ENCODE assay signal across 33 cellular contexts in genomic region chr10:47368431-47369180, GRCh38. TPM values are rescaled to one million over a fixed set of nuclear protein-coding genes. Genes with fewer than 3 reads are reported as not detected.
A peak's percentile ranks its signal among the peaks of the same experiment; 100 is the strongest.
DNase-seq lines count a peak whose midpoint lies in the region; ATAC-seq, FAIRE-seq and TF ChIP-seq lines count a peak whose summit lies in the region.
"Had no signal": no experiment of that assay in that cellular context is flagged by ENCODE, and none has a peak within 500 bp of the region (broad histone marks: within the 10 kb centered on the region; RNA-seq: fewer than 3 reads in every experiment).

No MANE protein-coding gene starts in this region.

- no peaks in the 10 kb centered on the region for H3K36me3 Mint-ChIP-seq in stimulated activated memory B cell treated with anti-CD40 and anti-IgM and Interleukin-4, amounts not matched to agents 10 μg/mL and 1 μg/mL and 100 μg/mL, for 72 hours
- no peaks in the 10 kb centered on the region for H3K36me3 Mint-ChIP-seq in activated CD4-positive, alpha-beta T cell treated with anti-CD3 and anti-CD28 coated beads, Interleukin-2, amount 10 ng/mL, durations not matched to agents 24 days and 14 days (ENCODE audit: low read depth)
- H3K36me3 Mint-ChIP-seq: naive B cell; stimulated activated naive B cell treated with anti-CD40 and anti-IgM and Interleukin-4, amounts not matched to agents 10 μg/mL and 1 μg/mL and 100 μg/mL, for 72 hours had no signal

- intact Hi-C loops in kidney (cut with DNase I): no loop called here
- intact Hi-C loops in activated CD4-positive, alpha-beta T cell treated with anti-CD3 and anti-CD28 coated beads, Interleukin-2, amount 10 ng/mL, durations not matched to agents 24 days and 14 days (cut with micrococcal nuclease): no loop called here

- H3K27ac ChIP-seq in BLaER1 treated with 17β-estradiol and CSF1 and Interleukin-3, amounts not matched to agents 10 nM and 100 nM: no peak overlapping the region
- H3K27ac ChIP-seq in kidney (ENCODE audit: low read depth in 2 of 2, low read length in 2 of 2): no peak overlapping the region
- H3K27ac ChIP-seq: adrenal gland, esophagus muscularis mucosa, vagina had no signal

- peaks cover 0 to 50% (median 29%) of the 10 kb centered on the region in 10 experiments; a peak in 19 of 20 replicates for H3K4me1 ChIP-seq in BLaER1 treated with 17β-estradiol and CSF1 and Interleukin-3, amounts not matched to agents 10 nM and 100 nM
- H3K4me1 ChIP-seq in kidney (ENCODE audit: control insufficient read depth in 1 of 2, insufficient read depth in 1 of 2, low read depth in 1 of 2, low read length in 2 of 2): peaks cover 5 to 8% of the 10 kb centered on the region in 2 donors
- H3K4me1 ChIP-seq: adrenal gland, esophagus muscularis mucosa, vagina had no signal

- no peak overlapping the region for H3K4me3 Mint-ChIP-seq in stimulated activated memory B cell treated with anti-CD40 and anti-IgM and Interleukin-4, amounts not matched to agents 10 μg/mL and 1 μg/mL and 100 μg/mL, for 72 hours
- no peak overlapping the region for H3K4me3 Mint-ChIP-seq in activated CD4-positive, alpha-beta T cell treated with anti-CD3 and anti-CD28 coated beads, Interleukin-2, amount 10 ng/mL, durations not matched to agents 24 days and 14 days
- H3K4me3 Mint-ChIP-seq: activated T-cell treated with anti-CD3 and anti-CD28 coated beads, Interleukin-2, amount 50 U/mL, for 72 hours; central memory CD8-positive, alpha-beta T cell; naive B cell; stimulated activated naive B cell treated with anti-CD40 and anti-IgM and Interleukin-4, amounts not matched to agents 10 μg/mL and 1 μg/mL and 100 μg/mL, for 72 hours; T-helper 2 cell treated with Interferon-gamma antibody and Interleukin-4, amounts not matched to agents 5 μg/mL and 100 μg/mL, for 36 hours had no signal

- peaks cover 6% of the 10 kb centered on the region for H3K27me3 Mint-ChIP-seq in stimulated activated memory B cell treated with anti-CD40 and anti-IgM and Interleukin-4, amounts not matched to agents 10 μg/mL and 1 μg/mL and 100 μg/mL, for 72 hours
- H3K27me3 Mint-ChIP-seq in activated CD4-positive, alpha-beta T cell treated with anti-CD3 and anti-CD28 coated beads, Interleukin-2, amount 10 ng/mL, durations not matched to agents 24 days and 14 days: peaks cover 2% of the 10 kb centered on the region

- no peaks in the 10 kb centered on the region for H3K9me3 ChIP-seq in BLaER1 treated with 17β-estradiol and CSF1 and Interleukin-3, amounts not matched to agents 10 nM and 100 nM (replicated peaks in 1 of 11)
- no peaks in the 10 kb centered on the region for H3K9me3 ChIP-seq in kidney (ENCODE audit: control insufficient read depth in 1 of 2, low read length in 2 of 2)
- H3K9me3 ChIP-seq: adrenal gland, Caco-2, esophagus muscularis mucosa, vagina had no signal

- peak; percentile 52 for DNase-seq in G401 (ENCODE audit: low spot score)
- DNase-seq in kidney: peak; percentile 66
- no peak for DNase-seq in NOMO-1 treated with dmso at 0.1 percent for 144 hours (lab: John Stamatoyannopoulos, UW; ENCODE audit: unreplicated experiment)
- DNase-seq in activated CD4-positive, alpha-beta T cell treated with anti-CD3 and anti-CD28 coated beads, Interleukin-2, amount 10 ng/mL, durations not matched to agents 24 days and 14 days: no peak
- DNase-seq: activated naive CD4-positive, alpha-beta T cell treated with Interleukin-2 at 50 U/mL for 16 hours; activated T-cell treated with anti-CD3 and anti-CD28 coated beads, Interleukin-2, amount 50 U/mL, for 72 hours; foreskin fibroblast; midbrain; naive B cell; NCI-H1048; stimulated activated naive B cell treated with anti-CD40 and anti-IgM and Interleukin-4, amounts not matched to agents 10 μg/mL and 1 μg/mL and 100 μg/mL, for 72 hours had no signal

- no peaks in the 10 kb centered on the region for H3K36me3 ChIP-seq in BLaER1 treated with 17β-estradiol and CSF1 and Interleukin-3, amounts not matched to agents 10 nM and 100 nM
- H3K36me3 ChIP-seq in kidney (ENCODE audit: control insufficient read depth in 1 of 2, insufficient read depth in 2 of 2, low read length in 2 of 2): no peaks in the 10 kb centered on the region
- H3K36me3 ChIP-seq: adrenal gland, esophagus muscularis mucosa, vagina had no signal

- in situ Hi-C loops in G401 (cut with HindIII; ENCODE audit: low sequenced_read_pairs): no loop called here

- TF ChIP-seq CTCF in kidney (IDR thresholded peaks at IDR 0.05; ENCODE audit: borderline replicate concordance, extremely low read depth, insufficient read depth): no peak

- H3K27ac Mint-ChIP-seq in stimulated activated memory B cell treated with anti-CD40 and anti-IgM and Interleukin-4, amounts not matched to agents 10 μg/mL and 1 μg/mL and 100 μg/mL, for 72 hours: no peak overlapping the region
- no peak overlapping the region for H3K27ac Mint-ChIP-seq in activated CD4-positive, alpha-beta T cell treated with anti-CD3 and anti-CD28 coated beads, Interleukin-2, amount 10 ng/mL, durations not matched to agents 24 days and 14 days
- H3K27ac Mint-ChIP-seq: activated T-cell treated with anti-CD3 and anti-CD28 coated beads, Interleukin-2, amount 50 U/mL, for 72 hours; naive B cell; stimulated activated naive B cell treated with anti-CD40 and anti-IgM and Interleukin-4, amounts not matched to agents 10 μg/mL and 1 μg/mL and 100 μg/mL, for 72 hours; T-helper 2 cell treated with Interferon-gamma antibody and Interleukin-4, amounts not matched to agents 5 μg/mL and 100 μg/mL, for 36 hours had no signal

- H4K20me1 ChIP-seq in BLaER1 treated with 17β-estradiol and CSF1 and Interleukin-3, amounts not matched to agents 10 nM and 100 nM: no peaks in the 10 kb centered on the region

- no peaks in the 10 kb centered on the region for H3K9me3 Mint-ChIP-seq in stimulated activated memory B cell treated with anti-CD40 and anti-IgM and Interleukin-4, amounts not matched to agents 10 μg/mL and 1 μg/mL and 100 μg/mL, for 72 hours
- no peaks in the 10 kb centered on the region for H3K9me3 Mint-ChIP-seq in activated CD4-positive, alpha-beta T cell treated with anti-CD3 and anti-CD28 coated beads, Interleukin-2, amount 10 ng/mL, durations not matched to agents 24 days and 14 days
- H3K9me3 Mint-ChIP-seq: activated T-cell treated with anti-CD3 and anti-CD28 coated beads, Interleukin-2, amount 50 U/mL, for 72 hours; central memory CD8-positive, alpha-beta T cell; naive B cell; stimulated activated naive B cell treated with anti-CD40 and anti-IgM and Interleukin-4, amounts not matched to agents 10 μg/mL and 1 μg/mL and 100 μg/mL, for 72 hours; T-helper 2 cell treated with Interferon-gamma antibody and Interleukin-4, amounts not matched to agents 5 μg/mL and 100 μg/mL, for 36 hours had no signal

- peak; percentile 3 for ATAC-seq in stimulated activated memory B cell treated with anti-CD40 and anti-IgM and Interleukin-4, amounts not matched to agents 10 μg/mL and 1 μg/mL and 100 μg/mL, for 72 hours
- ATAC-seq in GM21717 (IDR thresholded peaks at IDR 0.05; ENCODE audit: unreplicated experiment): no peak
- ATAC-seq: activated T-cell treated with anti-CD3 and anti-CD28 coated beads, Interleukin-2, amount 50 U/mL, for 72 hours; K562; stimulated activated naive B cell treated with anti-CD40 and anti-IgM and Interleukin-4, amounts not matched to agents 10 μg/mL and 1 μg/mL and 100 μg/mL, for 72 hours had no signal

- FAIRE-seq in kidney (lab: Jason Lieb, UNC): no peak
- FAIRE-seq: GM18507, GM19239, H1, K562, keratinocyte had no signal

- H3K4me3 ChIP-seq in BLaER1 treated with 17β-estradiol and CSF1 and Interleukin-3, amounts not matched to agents 10 nM and 100 nM: no peak overlapping the region
- no peak overlapping the region for H3K4me3 ChIP-seq in kidney (ENCODE audit: low read length in 2 of 2)
- H3K4me3 ChIP-seq: adrenal gland, esophagus muscularis mucosa, K562, vagina had no signal

- H3K9ac ChIP-seq in BLaER1 treated with 17β-estradiol and CSF1 and Interleukin-3, amounts not matched to agents 10 nM and 100 nM: no peak overlapping the region
- no peak overlapping the region for H3K9ac ChIP-seq in kidney (ENCODE audit: low read length in 2 of 2)

- H3K4me1 Mint-ChIP-seq in stimulated activated memory B cell treated with anti-CD40 and anti-IgM and Interleukin-4, amounts not matched to agents 10 μg/mL and 1 μg/mL and 100 μg/mL, for 72 hours: no peaks in the 10 kb centered on the region
- peaks cover 5% of the 10 kb centered on the region for H3K4me1 Mint-ChIP-seq in activated CD4-positive, alpha-beta T cell treated with anti-CD3 and anti-CD28 coated beads, Interleukin-2, amount 10 ng/mL, durations not matched to agents 24 days and 14 days
- H3K4me1 Mint-ChIP-seq: central memory CD8-positive, alpha-beta T cell; naive B cell; stimulated activated naive B cell treated with anti-CD40 and anti-IgM and Interleukin-4, amounts not matched to agents 10 μg/mL and 1 μg/mL and 100 μg/mL, for 72 hours had no signal

- H3K4me2 ChIP-seq in BLaER1 treated with 17β-estradiol and CSF1 and Interleukin-3, amounts not matched to agents 10 nM and 100 nM: peak overlapping the region in 7 of 11 experiments; percentile 6 to 46 (median 38); a peak in 11 of 22 replicates

- no peaks in the 10 kb centered on the region for H3K27me3 ChIP-seq in BLaER1 treated with 17β-estradiol and CSF1 and Interleukin-3, amounts not matched to agents 10 nM and 100 nM
- H3K27me3 ChIP-seq: adrenal gland, esophagus muscularis mucosa, vagina had no signal

RNA-seq across cellular contexts. Expression of gene ZNF488, which starts 15.5 kb away (rescaled TPM):
- total RNA-seq in G401 (2014; rRNA removed; shearing (Covaris generic)): not detected in 2 replicates
- 0.09 TPM for total RNA-seq in kidney
- polyA plus RNA-seq in kidney (ENCODE audit: insufficient read depth, low read depth, low replicate concordance): 4.0 TPM
- 0.07 TPM in 1 of 2 replicates, not detected in the other for total RNA-seq in activated CD4-positive, alpha-beta T cell treated with anti-CD3 and anti-CD28 coated beads, Interleukin-2, amount 10 ng/mL, durations not matched to agents 24 days and 14 days
- total RNA-seq: vagina had no signal

RNA-seq across cellular contexts. Expression of gene RBP3, which starts 20.4 kb away (rescaled TPM):
- not detected in 2 replicates for total RNA-seq in G401 (2014; rRNA removed; shearing (Covaris generic))
- total RNA-seq in kidney: not detected
- polyA plus RNA-seq in kidney (ENCODE audit: insufficient read depth, low read depth, low replicate concordance): not detected
- total RNA-seq in activated CD4-positive, alpha-beta T cell treated with anti-CD3 and anti-CD28 coated beads, Interleukin-2, amount 10 ng/mL, durations not matched to agents 24 days and 14 days: not detected in 2 replicates
- total RNA-seq: activated CD8-positive, alpha-beta memory T cell treated with anti-CD3 and anti-CD28 coated beads for 36 hours; activated T-cell treated with anti-CD3 and anti-CD28 coated beads, Interleukin-2, amount 50 U/mL, for 72 hours; Caco-2; Daoy; dermis microvascular lymphatic vessel endothelial cell; H1; K562; liver; omental fat pad; skeletal muscle tissue; temporal lobe; vagina had no signal
- polyA plus RNA-seq: adrenal gland, BJ, H1, K562, keratinocyte, liver had no signal

RNA-seq across cellular contexts. Expression of gene GDF2, which starts 46.4 kb away (rescaled TPM):
- total RNA-seq in G401 (2014; rRNA removed; shearing (Covaris generic)): not detected in 2 replicates
- not detected for total RNA-seq in kidney
- not detected for polyA plus RNA-seq in kidney (ENCODE audit: insufficient read depth, low read depth, low replicate concordance)
- not detected in 2 replicates for total RNA-seq in activated CD4-positive, alpha-beta T cell treated with anti-CD3 and anti-CD28 coated beads, Interleukin-2, amount 10 ng/mL, durations not matched to agents 24 days and 14 days
- total RNA-seq: activated CD8-positive, alpha-beta memory T cell treated with anti-CD3 and anti-CD28 coated beads for 36 hours; activated T-cell treated with anti-CD3 and anti-CD28 coated beads, Interleukin-2, amount 50 U/mL, for 72 hours; adrenal gland; Caco-2; Daoy; dermis microvascular lymphatic vessel endothelial cell; esophagus muscularis mucosa; H1; omental fat pad; skeletal muscle tissue; temporal lobe; vagina had no signal
- polyA plus RNA-seq: adrenal gland, BJ, H1, keratinocyte had no signal

Comparison
In these comparisons a context has a peak if more than half of its experiments do, and no peak if none do; other contexts are left out.
1. DNase-seq: peak in G401 (single experiment) and kidney (single experiment); none in NOMO-1 treated with dmso at 0.1 percent for 144 hours (single experiment) and activated CD4-positive, alpha-beta T cell treated with anti-CD3 and anti-CD28 coated beads, Interleukin-2, amount 10 ng/mL, durations not matched to agents 24 days and 14 days (single experiment).